Comparison of ENCODE assay signal across 11 cellular contexts in genomic region chr11:6387811-6388599, GRCh38. TPM values are rescaled to one million over a fixed set of nuclear protein-coding genes. Genes with fewer than 3 reads are reported as not detected.
DNase-seq lines count a peak whose midpoint lies in the region; TF ChIP-seq lines count a peak whose summit lies in the region.
"Had no signal": no experiment of that assay in that cellular context is flagged by ENCODE, and none has a peak within 500 bp of the region (broad histone marks: within the 10 kb centered on the region; RNA-seq: fewer than 3 reads in every experiment).

No MANE protein-coding gene starts in this region.

- TF ChIP-seq POLR2A in erythroblast (IDR thresholded peaks at IDR 0.05; ENCODE audit: low read length): no peak

- H3K36me3 ChIP-seq in A673 (ENCODE audit: insufficient read depth, low read length, poor library complexity, severe bottlenecking): peaks cover 7% of the 10 kb centered on the region
- peaks cover 0 to 2% of the 10 kb centered on the region in 2 donors for H3K36me3 ChIP-seq in mucosa of rectum (ENCODE audit: control insufficient read depth in 2 of 2, insufficient read depth in 2 of 2, low read length in 2 of 2)

- TF ChIP-seq CTCF in A673 (conservative IDR thresholded peaks at IDR 0.05; ENCODE audit: low read depth, low read length): no peak
- TF ChIP-seq CTCF in epithelial cell of proximal tubule (conservative IDR thresholded peaks at IDR 0.05; ENCODE audit: low read depth, low read length): no peak

- H3K9me3 ChIP-seq in A673 (ENCODE audit: low read depth, low read length, poor library complexity, severe bottlenecking): no peaks in the 10 kb centered on the region
- H3K9me3 ChIP-seq in mucosa of rectum (ENCODE audit: control insufficient read depth in 2 of 2, low read length in 2 of 2): no peaks in the 10 kb centered on the region

- DNase-seq in A673 (ENCODE audit: low spot score) (no peak), M059J (ENCODE audit: low read depth) (peak; percentile 71), epithelial cell of proximal tubule (ENCODE audit: low read depth) (peak; percentile 74), HPDE6-E6E7 (ENCODE audit: extremely low spot score) (no peak), cerebellum (ENCODE audit: low spot score) (no peak), erythroblast (lab: John Stamatoyannopoulos, UW) (no peak), NCI-H82 treated with DMSO at 0.1 percent for 48 hours (lab: John Stamatoyannopoulos, UW; ENCODE audit: unreplicated experiment) (no peak)
- DNase-seq: activated naive CD4-positive, alpha-beta T cell treated with Interleukin-2 at 50 U/mL for 16 hours; head of caudate nucleus had no signal

- CTCF ChIA-PET in A673 (lab: Charles Lee): interaction anchor here (0.7 kb wide), 1 partner anchor 51 kb away, joined by 3 read pairs; no protein-coding TSS in a partner anchor

- no TSS peak for BruUV-seq in A673 (replicated peaks; lab: Mats Ljungman, UMichigan)

- H3K4me3 ChIP-seq in A673 (ENCODE audit: low read depth, low read length, poor library complexity, severe bottlenecking) (no peak overlapping the region), epithelial cell of proximal tubule (ENCODE audit: low read depth, low read length) (no peak overlapping the region), mucosa of rectum (ENCODE audit: low read length in 2 of 2) (peak overlapping the region in 1 of 2 donors; percentile 2)

- H3K27ac ChIP-seq in A673 (ENCODE audit: low read depth, low read length, poor library complexity, severe bottlenecking) (peak overlapping the region; percentile 93), mucosa of rectum (ENCODE audit: low read depth in 2 of 2, low read length in 2 of 2) (peak overlapping the region; percentile 53 to 97)
- H3K27ac ChIP-seq: C4-2B had no signal

- H3K27me3 ChIP-seq in A673 (replicated peaks; ENCODE audit: insufficient read depth, low read depth, low read length, poor library complexity) (no peaks in the 10 kb centered on the region), mucosa of rectum (ENCODE audit: control insufficient read depth in 2 of 2, insufficient read depth in 2 of 2, low read length in 2 of 2) (no peaks in the 10 kb centered on the region)

- intact Hi-C loops in A673 (cut with micrococcal nuclease; ENCODE audit: unreplicated experiment): loop anchor here (5.0 to 10.0 kb wide), 2 partner anchors 227 to 1284 kb away; partner anchors contain the start of genes CYB5R2, TAF10 and TPP1

- H3K4me1 ChIP-seq in A673 (ENCODE audit: insufficient read depth, low read length, poor library complexity, severe bottlenecking) (peaks cover 60% of the 10 kb centered on the region), mucosa of rectum (ENCODE audit: control insufficient read depth in 2 of 2, insufficient read depth in 2 of 2, low read length in 2 of 2) (peaks cover 21 to 34% of the 10 kb centered on the region in 2 donors)

- POLR2A ChIA-PET in A673 (lab: Charles Lee; ENCODE audit: low non-redundant PET): no interaction called here

- peak overlapping the region in 1 of 2 donors; percentile 24 for H3K9ac ChIP-seq in mucosa of rectum (ENCODE audit: low read depth in 1 of 2, low read length in 2 of 2)

RNA-seq across cellular contexts. Expression of gene SMPD1, which starts 2.3 kb away (rescaled TPM):
- total RNA-seq in A673 (2021) (126 and 176 TPM in 2 replicates), epithelial cell of proximal tubule (22.5 and 24.3 TPM in 2 replicates), cerebellum (11.5 TPM)
- total RNA-seq in M059J (2014; rRNA removed; shearing (Covaris generic)): 105 and 124 TPM in 2 replicates

RNA-seq across cellular contexts. Expression of gene APBB1, which starts 30.9 kb away (rescaled TPM):
- total RNA-seq in A673 (2021) (81.1 and 83.8 TPM in 2 replicates), epithelial cell of proximal tubule (24.7 and 28.3 TPM in 2 replicates), cerebellum (139 TPM)
- total RNA-seq in M059J (2014; rRNA removed; shearing (Covaris generic)): 16.5 and 24.4 TPM in 2 replicates

RNA-seq across cellular contexts. Expression of gene HPX, which starts 52.8 kb away (rescaled TPM):
- 4.4 and 4.5 TPM in 2 replicates for total RNA-seq in A673 (2021)
- not detected in 2 replicates for total RNA-seq in M059J (2014; rRNA removed; shearing (Covaris generic))
- 0.06 and 1.0 TPM in 2 replicates for total RNA-seq in epithelial cell of proximal tubule
- 4.4 TPM for total RNA-seq in cerebellum

Comparison
In these comparisons a context has a peak if more than half of its experiments do, and no peak if none do; other contexts are left out.
1. DNase-seq: peak in M059J (single experiment) and epithelial cell of proximal tubule (single experiment); none in A673 (single experiment), HPDE6-E6E7 (single experiment), cerebellum (single experiment), erythroblast (0 of 2) and NCI-H82 treated with DMSO at 0.1 percent for 48 hours (single experiment).